ENCODE assay signal across 30 cellular contexts in genomic region chr12:118500302-118500701, GRCh38.
"Had no signal": no experiment of that assay in that cellular context is flagged by ENCODE, and none has a peak within 500 bp of the region (broad histone marks: within the 10 kb centered on the region; RNA-seq: fewer than 3 reads in every experiment).

No MANE protein-coding gene starts in this region.

- H3K4me1 Mint-ChIP-seq: activated B cell treated with CpG ODN at 0.5 μM for 24 hours; activated CD4-positive, alpha-beta T cell treated with anti-CD3 and anti-CD28 coated beads, Interleukin-2, amount 10 ng/mL, durations not matched to agents 24 days and 14 days; activated CD8-positive, alpha-beta memory T cell treated with anti-CD3 and anti-CD28 coated beads, Interleukin-2, amount 10 ng/mL, durations not matched to agents 7 days and 5 days; activated naive CD4-positive, alpha-beta T cell treated with anti-CD3 and anti-CD28 coated beads, Interleukin-2, amount 50 U/mL, for 24 hours; central memory CD8-positive, alpha-beta T cell; T-cell had no signal

- H3K36me3 Mint-ChIP-seq: activated CD8-positive, alpha-beta memory T cell treated with anti-CD3 and anti-CD28 coated beads, Interleukin-2, amount 10 ng/mL, durations not matched to agents 7 days and 5 days; activated naive CD4-positive, alpha-beta T cell treated with anti-CD3 and anti-CD28 coated beads, Interleukin-2, amount 50 U/mL, for 24 hours; T-cell had no signal

- H3K9me3 ChIP-seq: body of pancreas, Peyer's patch had no signal

- H3K27ac Mint-ChIP-seq: activated B cell treated with CpG ODN at 0.5 μM for 24 hours; activated CD4-positive, alpha-beta T cell treated with anti-CD3 and anti-CD28 coated beads, Interleukin-2, amount 10 ng/mL, durations not matched to agents 24 days and 14 days; activated CD8-positive, alpha-beta memory T cell treated with anti-CD3 and anti-CD28 coated beads, Interleukin-2, amount 10 ng/mL, durations not matched to agents 7 days and 5 days; activated naive CD4-positive, alpha-beta T cell treated with anti-CD3 and anti-CD28 coated beads, Interleukin-2, amount 50 U/mL, for 24 hours; activated T-cell treated with anti-CD3 and anti-CD28 coated beads, Interleukin-2, amount 50 U/mL, for 24 hours; activated T-helper 1 cell treated with anti-CD3 and anti-CD28 coated beads, Interleukin-12 subunit alpha, Interleukin-12 subunit beta, Interleukin-2, Interleukin-4 antibody, amounts not matched to agents 30 ng/mL and 10 ng/mL and 1 ng/mL, durations not matched to agents 14 hours and 24 hours and 36 hours; T-cell had no signal

- H3K27ac ChIP-seq: body of pancreas, Peyer's patch, SK-N-MC had no signal

- FAIRE-seq: bronchial epithelial cell, TTC549 had no signal

- H3K27me3 Mint-ChIP-seq: activated B cell treated with CpG ODN at 0.5 μM for 24 hours; activated CD4-positive, alpha-beta T cell treated with anti-CD3 and anti-CD28 coated beads, Interleukin-2, amount 10 ng/mL, durations not matched to agents 24 days and 14 days; activated CD8-positive, alpha-beta memory T cell treated with anti-CD3 and anti-CD28 coated beads, Interleukin-2, amount 10 ng/mL, durations not matched to agents 7 days and 5 days had no signal

- H3K27me3 ChIP-seq: body of pancreas, Peyer's patch had no signal

- H3K4me3 ChIP-seq: body of pancreas, Peyer's patch, SK-N-MC had no signal

- H3K4me1 ChIP-seq: Peyer's patch had no signal

- H3K4me3 Mint-ChIP-seq: activated B cell treated with CpG ODN at 0.5 μM for 24 hours; activated CD4-positive, alpha-beta T cell treated with anti-CD3 and anti-CD28 coated beads, Interleukin-2, amount 10 ng/mL, durations not matched to agents 24 days and 14 days; activated CD8-positive, alpha-beta memory T cell treated with anti-CD3 and anti-CD28 coated beads, Interleukin-2, amount 10 ng/mL, durations not matched to agents 7 days and 5 days; activated naive CD4-positive, alpha-beta T cell treated with anti-CD3 and anti-CD28 coated beads, Interleukin-2, amount 50 U/mL, for 24 hours; activated T-cell treated with anti-CD3 and anti-CD28 coated beads, Interleukin-2, amount 50 U/mL, for 24 hours; activated T-helper 1 cell treated with anti-CD3 and anti-CD28 coated beads, Interleukin-12 subunit alpha, Interleukin-12 subunit beta, Interleukin-2, Interleukin-4 antibody, amounts not matched to agents 30 ng/mL and 10 ng/mL and 1 ng/mL, durations not matched to agents 14 hours and 24 hours and 36 hours; central memory CD8-positive, alpha-beta T cell; T-cell had no signal

- H3K36me3 ChIP-seq: Peyer's patch had no signal

- DNase-seq: activated B cell treated with CpG ODN at 0.5 μM for 24 hours; activated CD4-positive, alpha-beta T cell treated with anti-CD3 and anti-CD28 coated beads for 1 hour; activated CD4-positive, alpha-beta T cell treated with anti-CD3 and anti-CD28 coated beads, Interleukin-2, amount 10 ng/mL, durations not matched to agents 24 days and 14 days; activated CD4-positive, alpha-beta T cell treated with anti-CD3 and anti-CD28 coated beads, Interleukin-2, amount 50 U/mL, for 48 hours; activated CD8-positive, alpha-beta memory T cell treated with anti-CD3 and anti-CD28 coated beads, Interleukin-2, amount 10 ng/mL, durations not matched to agents 7 days and 5 days; activated effector memory CD4-positive, alpha-beta T cell treated with Interleukin-2 at 50 U/mL for 16 hours; activated naive CD4-positive, alpha-beta T cell; activated T-cell treated with anti-CD3 and anti-CD28 coated beads, Interleukin-2, amount 50 U/mL, for 24 hours; aorta; body of pancreas; Kasumi-1; NCI-H1105 treated with DMSO at 0.1 percent for 48 hours; NCI-H1436 treated with DMSO at 0.1 percent for 48 hours; NCI-H187; NCI-H2081; NCI-H2171 treated with DMSO at 0.1 percent for 48 hours; NCI-H226; NCI-H526; NCI-H82; Peyer's patch; SIG-M5; T-cell; T-helper 2 cell; T1000 had no signal

- ATAC-seq: activated CD8-positive, alpha-beta memory T cell treated with anti-CD3 and anti-CD28 coated beads, Interleukin-2, amount 10 ng/mL, durations not matched to agents 7 days and 5 days; body of pancreas; T-cell had no signal

- H3K9me3 Mint-ChIP-seq: activated CD4-positive, alpha-beta T cell treated with anti-CD3 and anti-CD28 coated beads, Interleukin-2, amount 10 ng/mL, durations not matched to agents 24 days and 14 days; activated naive CD4-positive, alpha-beta T cell treated with anti-CD3 and anti-CD28 coated beads, Interleukin-2, amount 50 U/mL, for 24 hours; activated T-cell treated with anti-CD3 and anti-CD28 coated beads, Interleukin-2, amount 50 U/mL, for 24 hours; activated T-helper 1 cell treated with anti-CD3 and anti-CD28 coated beads, Interleukin-12 subunit alpha, Interleukin-12 subunit beta, Interleukin-2, Interleukin-4 antibody, amounts not matched to agents 30 ng/mL and 10 ng/mL and 1 ng/mL, durations not matched to agents 14 hours and 24 hours and 36 hours; central memory CD8-positive, alpha-beta T cell; T-cell had no signal
